Comparison of ENCODE assay signal across 21 cellular contexts in the genomic region with DNA sequence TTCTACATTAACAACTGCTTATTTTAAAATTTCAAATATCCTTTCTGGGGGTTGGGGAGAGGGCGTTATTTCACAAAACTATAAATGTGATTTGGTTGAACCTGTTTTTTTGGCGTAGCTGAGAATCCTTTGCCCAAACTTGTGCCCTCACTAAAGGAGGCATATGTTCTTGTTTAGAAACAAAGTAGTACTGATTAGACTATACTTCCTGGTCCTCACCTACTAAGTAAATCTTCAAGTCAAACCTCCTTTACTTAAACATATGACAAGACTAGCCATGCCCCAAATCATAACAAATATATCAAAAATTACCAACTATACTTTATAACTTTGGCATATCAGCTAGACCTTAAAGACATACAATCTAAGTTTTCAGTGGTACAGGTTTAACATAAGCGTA. TPM values are rescaled to one million over a fixed set of nuclear protein-coding genes. Genes with fewer than 3 reads are reported as not detected.
A peak's percentile ranks its signal among the peaks of the same experiment; 100 is the strongest.
DNase-seq lines count a peak whose midpoint lies in the region; ATAC-seq and TF ChIP-seq lines count a peak whose summit lies in the region.
"Had no signal": no experiment of that assay in that cellular context is flagged by ENCODE, and none has a peak within 500 bp of the region (broad histone marks: within the 10 kb centered on the region; RNA-seq: fewer than 3 reads in every experiment).

No MANE protein-coding gene starts in this region.

- WGBS in esophagus squamous epithelium, 2 donors, result 31 to 38% methylated on average over 3 of the region's 3 CpGs

- ATAC-seq in stimulated activated memory B cell treated with anti-CD40 and anti-IgM and Interleukin-4, amounts not matched to agents 10 μg/mL and 1 μg/mL and 100 μg/mL, for 72 hours, result no peak
- no peak for ATAC-seq in HG03457 (IDR thresholded peaks at IDR 0.05; ENCODE audit: unreplicated experiment)
- no peak for ATAC-seq in HG03045 (IDR thresholded peaks at IDR 0.05; ENCODE audit: unreplicated experiment)

- H3K9ac ChIP-seq in SU-DHL-6 (ENCODE audit: low read length), result 0 out of 2 replicates have a peak overlapping the region, but pooled peaks have one; percentile 18

- H3K4me1 Mint-ChIP-seq in stimulated activated memory B cell treated with anti-CD40 and anti-IgM and Interleukin-4, amounts not matched to agents 10 μg/mL and 1 μg/mL and 100 μg/mL, for 72 hours, result peaks cover 39% of the 10 kb centered on the region

- TF ChIP-seq CTCF in DOHH2 (IDR thresholded peaks at IDR 0.05; ENCODE audit: low read depth, low read length, poor library complexity, severe bottlenecking) (no peak), SU-DHL-6 (IDR thresholded peaks at IDR 0.05; ENCODE audit: insufficient read depth, low read length, poor library complexity, severe bottlenecking) (no peak), esophagus squamous epithelium (IDR thresholded peaks at IDR 0.05) (no peak)

- H3K27me3 Mint-ChIP-seq in stimulated activated memory B cell treated with anti-CD40 and anti-IgM and Interleukin-4, amounts not matched to agents 10 μg/mL and 1 μg/mL and 100 μg/mL, for 72 hours, result no peaks in the 10 kb centered on the region

- H2AFZ ChIP-seq in SU-DHL-6 (ENCODE audit: low read depth, low read length, severe bottlenecking), result no peak overlapping the region

- H3K9me3 Mint-ChIP-seq in stimulated activated memory B cell treated with anti-CD40 and anti-IgM and Interleukin-4, amounts not matched to agents 10 μg/mL and 1 μg/mL and 100 μg/mL, for 72 hours, result no peaks in the 10 kb centered on the region

- no peaks in the 10 kb centered on the region for H3K36me3 Mint-ChIP-seq in stimulated activated memory B cell treated with anti-CD40 and anti-IgM and Interleukin-4, amounts not matched to agents 10 μg/mL and 1 μg/mL and 100 μg/mL, for 72 hours

- H3K4me2 ChIP-seq in DOHH2 (ENCODE audit: low read length), result peak overlapping the region; percentile 87
- H3K4me2 ChIP-seq in SU-DHL-6 (ENCODE audit: low read depth, low read length, poor library complexity, severe bottlenecking), result peak overlapping the region; percentile 88

- H3K9me2 ChIP-seq in DOHH2 (replicated peaks; ENCODE audit: control insufficient read depth, low read length), result no peaks in the 10 kb centered on the region
- H3K9me2 ChIP-seq in SU-DHL-6 (replicated peaks; ENCODE audit: insufficient read depth, low read length), result no peaks in the 10 kb centered on the region

- peaks cover 100% of the 10 kb centered on the region for H3K79me2 ChIP-seq in DOHH2 (ENCODE audit: control insufficient read depth, low read length)
- H3K79me2 ChIP-seq in SU-DHL-6 (ENCODE audit: insufficient read depth, low read length), result peaks cover 100% of the 10 kb centered on the region

- H3K4me1 ChIP-seq in DOHH2 (ENCODE audit: control insufficient read depth, low read length), result peaks cover 83% of the 10 kb centered on the region
- peaks cover 0 to 78% (median 28%) of the 10 kb centered on the region in 3 donors for H3K4me1 ChIP-seq in esophagus squamous epithelium

- peak overlapping the region; percentile 34 for H3K27ac Mint-ChIP-seq in stimulated activated memory B cell treated with anti-CD40 and anti-IgM and Interleukin-4, amounts not matched to agents 10 μg/mL and 1 μg/mL and 100 μg/mL, for 72 hours

- intact Hi-C loops in esophagus squamous epithelium (cut with DNase I), result no loop called here

- H3F3A ChIP-seq in DOHH2 (ENCODE audit: control insufficient read depth, insufficient read depth) (peaks cover 9% of the 10 kb centered on the region; the same call in 1 of the 2 replicates), SU-DHL-6 (ENCODE audit: insufficient read depth) (peaks cover 6% of the 10 kb centered on the region; the same call in 1 of the 2 replicates)

- H4K20me1 ChIP-seq in DOHH2 (ENCODE audit: control insufficient read depth, insufficient read depth, low read depth, low read length) (0 out of 2 replicates have a peak, but pooled peaks cover 3% of the 10 kb centered on the region), SU-DHL-6 (ENCODE audit: low read depth, low read length) (peaks cover 3% of the 10 kb centered on the region; the same call in 1 of the 2 replicates)

- H3K4me3 ChIP-seq in DOHH2 (ENCODE audit: low read length), result peak overlapping the region; percentile 92
- no peak overlapping the region for H3K4me3 ChIP-seq in SU-DHL-6 (ENCODE audit: insufficient read depth, low read length, poor library complexity, severe bottlenecking)
- H3K4me3 ChIP-seq in esophagus squamous epithelium, result no peak overlapping the region

- no peak for TF ChIP-seq POLR2A in esophagus squamous epithelium (IDR thresholded peaks at IDR 0.05)

- H3K27ac ChIP-seq in DOHH2 (ENCODE audit: low read depth, low read length), result peak overlapping the region; percentile 82
- peak overlapping the region; percentile 68 for H3K27ac ChIP-seq in SU-DHL-6 (ENCODE audit: low read depth, low read length)
- peak overlapping the region; percentile 22 to 74 (median 58) for H3K27ac ChIP-seq in esophagus squamous epithelium

- peaks cover 85% of the 10 kb centered on the region for H3K36me3 ChIP-seq in DOHH2 (ENCODE audit: control insufficient read depth, low read length)
- peaks cover 4% of the 10 kb centered on the region; the same call in 1 of the 2 replicates for H3K36me3 ChIP-seq in SU-DHL-6 (ENCODE audit: low read length)
- H3K36me3 ChIP-seq in esophagus squamous epithelium, result no peaks in the 10 kb centered on the region

- H3K27me3 ChIP-seq in DOHH2 (ENCODE audit: control insufficient read depth, low read length) (no peaks in the 10 kb centered on the region), SU-DHL-6 (ENCODE audit: low read length) (no peaks in the 10 kb centered on the region), esophagus squamous epithelium (no peaks in the 10 kb centered on the region)

- no peak overlapping the region for H3K4me3 Mint-ChIP-seq in stimulated activated memory B cell treated with anti-CD40 and anti-IgM and Interleukin-4, amounts not matched to agents 10 μg/mL and 1 μg/mL and 100 μg/mL, for 72 hours

- H3K9me3 ChIP-seq in DOHH2 (ENCODE audit: control insufficient read depth, insufficient read depth, low read length), result no peaks in the 10 kb centered on the region
- no peaks in the 10 kb centered on the region for H3K9me3 ChIP-seq in SU-DHL-6 (ENCODE audit: insufficient read depth, low read length)
- no peaks in the 10 kb centered on the region for H3K9me3 ChIP-seq in esophagus squamous epithelium

- DNase-seq in esophagus squamous epithelium (lab: John Stamatoyannopoulos, UW), result no peak
- DNase-seq in NOMO-1 (lab: John Stamatoyannopoulos, UW; ENCODE audit: unreplicated experiment in 2 of 2), result no peak
- no peak for DNase-seq in stimulated activated naive CD4-positive, alpha-beta T cell treated with Interleukin-2 at 50 U/mL for 16 hours (lab: John Stamatoyannopoulos, UW)
- DNase-seq: DMS53, EL, GF-D8, H7, KG1, NCI-H1105, NCI-H146, NCI-H2029, NCI-H2227 treated with DMSO at 0.1 percent for 48 hours, NCI-H524, NCI-H774, Right ventricle myocardium superior, SW 1271 had no signal

RNA-seq across cellular contexts. Expression of a gene that starts 5.8 kb away (rescaled TPM):
- total RNA-seq in esophagus squamous epithelium, result 10 to 100 TPM; 12.2 to 16.9 (median 16.7) TPM
